In genomic region chr6:13370623-13371022, GRCh38 we compare ENCODE assay signal across 23 cellular contexts.
"Had no signal": no experiment of that assay in that cellular context is flagged by ENCODE, and none has a peak within 500 bp of the region (broad histone marks: within the 10 kb centered on the region; RNA-seq: fewer than 3 reads in every experiment).

No MANE protein-coding gene starts in this region.

- H3K27me3 Mint-ChIP-seq: activated T-cell treated with anti-CD3 and anti-CD28 coated beads, Interleukin-2, amount 50 U/mL, for 24 hours; activated T-helper 17 cell treated with anti-CD3 and anti-CD28 coated beads, Interleukin-2, amount 50 U/mL, for 72 hours; naive thymus-derived CD4-positive, alpha-beta T cell had no signal

- H3K27ac Mint-ChIP-seq: activated naive CD8-positive, alpha-beta T cell treated with anti-CD3 and anti-CD28 coated beads, Interleukin-2, amount 10 ng/mL, durations not matched to agents 7 days and 5 days; activated T-cell treated with anti-CD3 and anti-CD28 coated beads, Interleukin-2, amount 50 U/mL, for 24 hours; activated T-helper 17 cell treated with anti-CD3 and anti-CD28 coated beads, Interleukin-2, amount 50 U/mL, for 72 hours; naive thymus-derived CD4-positive, alpha-beta T cell; WTC11 had no signal

- H3K4me3 ChIP-seq: coronary artery, lower lobe of right lung, transverse colon had no signal

- H3K27me3 ChIP-seq: transverse colon had no signal

- H3K9me2 ChIP-seq: SK-N-SH had no signal

- H3K27ac ChIP-seq: coronary artery, lower lobe of right lung, transverse colon had no signal

- H3K4me3 Mint-ChIP-seq: activated naive CD8-positive, alpha-beta T cell treated with anti-CD3 and anti-CD28 coated beads, Interleukin-2, amount 10 ng/mL, durations not matched to agents 7 days and 5 days; activated T-cell treated with anti-CD3 and anti-CD28 coated beads, Interleukin-2, amount 50 U/mL, for 24 hours; activated T-helper 17 cell treated with anti-CD3 and anti-CD28 coated beads, Interleukin-2, amount 50 U/mL, for 72 hours; naive thymus-derived CD4-positive, alpha-beta T cell; WTC11 had no signal

- H3K9ac ChIP-seq: SK-N-SH had no signal

- H3K4me1 ChIP-seq: transverse colon had no signal

- ATAC-seq: activated T-helper 17 cell treated with anti-CD3 and anti-CD28 coated beads, Interleukin-2, amount 50 U/mL, for 72 hours; lower lobe of right lung; naive thymus-derived CD4-positive, alpha-beta T cell; stimulated activated naive CD8-positive, alpha-beta T cell treated with anti-CD3 and anti-CD28 coated beads, Interleukin-15, Interleukin-2, amounts not matched to agents 100 U/mL and 50 U/mL, for 24 hours; WTC11 had no signal

- H3K9me3 ChIP-seq: lower lobe of right lung, SK-N-SH, transverse colon had no signal

- H3K36me3 ChIP-seq: transverse colon had no signal

- H3K4me2 ChIP-seq: SK-N-SH had no signal

- FAIRE-seq: bronchial epithelial cell, endometrium, islet of Langerhans, urothelium cell line had no signal

- DNase-seq: activated CD4-positive, alpha-beta T cell treated with anti-CD3 and anti-CD28 coated beads, Interleukin-2, amount 50 U/mL, for 4 hours; activated CD8-positive, alpha-beta memory T cell treated with anti-CD3 and anti-CD28 coated beads for 24 hours; activated CD8-positive, alpha-beta memory T cell treated with anti-CD3 and anti-CD28 coated beads, Interleukin-2, amount 50 U/mL, for 4 hours; activated naive CD4-positive, alpha-beta T cell; activated naive CD8-positive, alpha-beta T cell treated with anti-CD3 and anti-CD28 coated beads, Interleukin-2, amount 10 ng/mL, durations not matched to agents 7 days and 5 days; activated T-cell treated with anti-CD3 and anti-CD28 coated beads, Interleukin-2, amount 50 U/mL, for 24 hours; amniotic stem cell; foreskin melanocyte; hypothalamus; lower lobe of right lung; naive thymus-derived CD4-positive, alpha-beta T cell; SK-N-SH; stimulated activated CD4-positive, alpha-beta T cell treated with anti-CD3 and anti-CD28 coated beads, Interleukin-12 subunit alpha, Interleukin-12 subunit beta, amount 100 ng/mL, for 4 hours; stimulated activated CD4-positive, alpha-beta T cell treated with anti-CD3 and anti-CD28 coated beads, Interleukin-4, amount 100 ng/mL, for 4 hours; stimulated activated naive CD8-positive, alpha-beta T cell treated with anti-CD3 and anti-CD28 coated beads, Interleukin-15, Interleukin-2, amounts not matched to agents 100 U/mL and 50 U/mL, for 24 hours; transverse colon had no signal

- H3K36me3 Mint-ChIP-seq: naive thymus-derived CD4-positive, alpha-beta T cell; WTC11 had no signal

- H3K9me3 Mint-ChIP-seq: activated naive CD8-positive, alpha-beta T cell treated with anti-CD3 and anti-CD28 coated beads, Interleukin-2, amount 10 ng/mL, durations not matched to agents 7 days and 5 days; activated T-cell treated with anti-CD3 and anti-CD28 coated beads, Interleukin-2, amount 50 U/mL, for 24 hours; activated T-helper 17 cell treated with anti-CD3 and anti-CD28 coated beads, Interleukin-2, amount 50 U/mL, for 72 hours; naive thymus-derived CD4-positive, alpha-beta T cell; WTC11 had no signal
